In the genomic region with DNA sequence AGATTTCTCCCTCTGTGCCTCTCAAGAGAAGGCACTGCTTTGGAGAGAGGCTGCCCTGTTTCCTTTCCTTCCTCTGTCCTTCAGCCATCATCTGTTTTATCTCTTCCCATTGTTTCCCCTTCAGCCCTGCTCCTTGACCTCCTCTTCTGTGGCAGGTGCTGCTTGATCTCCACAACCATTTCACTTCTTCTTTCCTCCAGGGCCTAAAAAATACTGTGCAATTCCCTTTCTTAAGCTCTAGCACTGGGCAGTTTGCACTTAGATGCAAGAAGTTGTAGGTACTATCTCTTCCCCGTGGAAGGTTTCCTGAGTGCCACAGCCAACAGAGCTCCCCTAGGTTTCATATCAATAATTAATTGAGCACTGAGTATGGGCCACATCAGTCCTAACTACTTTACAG, we compare ENCODE assay signal across 21 cellular contexts.
"Had no signal": no experiment of that assay in that cellular context is flagged by ENCODE, and none has a peak within 500 bp of the region (broad histone marks: within the 10 kb centered on the region; RNA-seq: fewer than 3 reads in every experiment).

No MANE protein-coding gene starts in this region.

- H3K4me1 ChIP-seq: foreskin keratinocyte, lower lobe of right lung, neural progenitor cell, uterus had no signal

- H3K27me3 ChIP-seq: foreskin keratinocyte, neural progenitor cell, sigmoid colon, transverse colon, uterus had no signal

- H3K9ac ChIP-seq: neural progenitor cell had no signal

- DNase-seq: activated CD4-positive, alpha-beta T cell treated with anti-CD3 and anti-CD28 coated beads, Interleukin-2, amount 10 ng/mL, durations not matched to agents 7 days and 5 days; activated CD4-positive, CD25-positive, alpha-beta regulatory T cell treated with anti-CD3 and anti-CD28 coated beads, Interleukin-2, amount 50 U/mL, for 72 hours; activated CD8-positive, alpha-beta memory T cell treated with anti-CD3 and anti-CD28 coated beads, Interleukin-2, amount 10 ng/mL, durations not matched to agents 7 days and 5 days; activated CD8-positive, alpha-beta T cell treated with anti-CD3 and anti-CD28 coated beads for 36 hours; activated gamma-delta T cell treated with Interleukin-2 at 50 U/mL for 16 hours; activated T-cell treated with anti-CD3 and anti-CD28 coated beads for 4 hours; aorta; dermis blood vessel endothelial cell; effector CD8-positive, alpha-beta T cell; foreskin keratinocyte; immature natural killer cell; lower lobe of right lung; naive thymus-derived CD4-positive, alpha-beta T cell; retina; sigmoid colon; stimulated activated CD4-positive, alpha-beta T cell treated with anti-CD3 and anti-CD28 coated beads, Interleukin-4, amount 100 ng/mL, for 4 hours; T-helper 17 cell; transverse colon; uterus had no signal

- H3K4me3 ChIP-seq: hepatocyte, lower lobe of right lung, neural progenitor cell, sigmoid colon, transverse colon, uterus had no signal

- H3K4me2 ChIP-seq: hepatocyte, neural progenitor cell had no signal

- H3K36me3 ChIP-seq: lower lobe of right lung, neural progenitor cell, sigmoid colon, transverse colon, uterus had no signal

- H3K27ac ChIP-seq: foreskin keratinocyte, hepatocyte, lower lobe of right lung, neural progenitor cell, sigmoid colon, transverse colon, uterus had no signal

- H2AFZ ChIP-seq: hepatocyte, neural progenitor cell had no signal

- H3K9me3 ChIP-seq: lower lobe of right lung, sigmoid colon, transverse colon, uterus had no signal
